16 cellular contexts compared by ENCODE assay signal in genomic region chr9:98135938-98136337, GRCh38.
"Had no signal": no experiment of that assay in that cellular context is flagged by ENCODE, and none has a peak within 500 bp of the region (broad histone marks: within the 10 kb centered on the region; RNA-seq: fewer than 3 reads in every experiment).

No MANE protein-coding gene starts in this region.

- H3K4me2 ChIP-seq: neural progenitor cell had no signal

- H3K4me1 ChIP-seq: lower lobe of right lung had no signal

- H2AFZ ChIP-seq: neural progenitor cell had no signal

- DNase-seq: activated CD4-positive, alpha-beta T cell treated with anti-CD3 and anti-CD28 coated beads, Interleukin-2, amount 50 U/mL, for 1 hour; activated naive CD4-positive, alpha-beta T cell treated with anti-CD3 and anti-CD28 coated beads, Interleukin-2, amount 50 U/mL, for 16 hours; activated T-cell treated with anti-CD3 and anti-CD28 coated beads, Interleukin-2, amount 50 U/mL, for 4 hours; aorta; central memory CD4-positive, alpha-beta T cell; effector memory CD4-positive, alpha-beta T cell; foreskin melanocyte; kidney; lower lobe of right lung; naive thymus-derived CD8-positive, alpha-beta T cell; retina; stimulated activated CD4-positive, alpha-beta T cell treated with anti-CD3 and anti-CD28 coated beads, Interleukin-4, amount 100 ng/mL, for 24 hours; stimulated activated naive CD8-positive, alpha-beta T cell treated with anti-CD3 and anti-CD28 coated beads, Interleukin-15, Interleukin-2, amounts not matched to agents 100 U/mL and 50 U/mL, for 24 hours; T-helper 17 cell had no signal

- ATAC-seq: activated CD4-positive, CD25-positive, alpha-beta regulatory T cell treated with anti-CD3 and anti-CD28 coated beads, Interleukin-2, amount 50 U/mL, for 24 hours; activated T-cell treated with anti-CD3 and anti-CD28 coated beads, Interleukin-2, amount 50 U/mL, for 4 hours; lower lobe of right lung; naive thymus-derived CD8-positive, alpha-beta T cell; stimulated activated naive CD8-positive, alpha-beta T cell treated with anti-CD3 and anti-CD28 coated beads, Interleukin-15, Interleukin-2, amounts not matched to agents 100 U/mL and 50 U/mL, for 24 hours; T-helper 17 cell had no signal

- H3K36me3 ChIP-seq: neural progenitor cell had no signal

- H3K9me3 ChIP-seq: lower lobe of right lung had no signal

- H3K27ac ChIP-seq: lower lobe of right lung, neural progenitor cell had no signal

- H3K27me3 ChIP-seq: neural progenitor cell had no signal

- H3K4me3 ChIP-seq: lower lobe of right lung, neural progenitor cell had no signal
